24 cellular contexts compared by ENCODE assay signal in genomic region chr12:95643251-95643650, GRCh38.
DNase-seq lines count a peak whose midpoint lies in the region; ATAC-seq, FAIRE-seq and TF ChIP-seq lines count a peak whose summit lies in the region.
"Had no signal": no experiment of that assay in that cellular context is flagged by ENCODE, and none has a peak within 500 bp of the region (broad histone marks: within the 10 kb centered on the region; RNA-seq: fewer than 3 reads in every experiment).

No MANE protein-coding gene starts in this region.

- H3K4me2 ChIP-seq in A549 (no peak overlapping the region), mesenchymal stem cell (ENCODE audit: low read length, poor library complexity, severe bottlenecking) (no peak overlapping the region)
- H3K4me2 ChIP-seq: BLaER1 treated with 17β-estradiol and CSF1 and Interleukin-3, amounts not matched to agents 10 nM and 100 nM had no signal

- H3K4ac ChIP-seq in mesenchymal stem cell (ENCODE audit: low read depth in 1 of 2, low read length in 2 of 2) = no peak overlapping the region

- peak overlapping the region; percentile 5 to 72; a peak in 3 of 6 replicates for H3K27ac ChIP-seq in A549
- H3K27ac ChIP-seq in Peyer's patch = peak overlapping the region in 1 of 4 donors; percentile 13
- no peak overlapping the region for H3K27ac ChIP-seq in mesenchymal stem cell (ENCODE audit: low read length, poor library complexity, severe bottlenecking)
- H3K27ac ChIP-seq in small intestine (ENCODE audit: low read depth in 1 of 2, low read length in 1 of 2) = no peak overlapping the region
- H3K27ac ChIP-seq: BLaER1 treated with 17β-estradiol and CSF1 and Interleukin-3, amounts not matched to agents 10 nM and 100 nM; GM23248 had no signal

- H2BK15ac ChIP-seq in mesenchymal stem cell (ENCODE audit: low read depth, poor library complexity, severe bottlenecking) = no peak overlapping the region

- TF ChIP-seq POLR2A in A549 (IDR thresholded peaks at IDR 0.05; ENCODE audit: low read length) (no peak), Peyer's patch (IDR thresholded peaks at IDR 0.05) (no peak)

- H3K18ac ChIP-seq in mesenchymal stem cell (ENCODE audit: low read depth in 1 of 2, low read length in 2 of 2) = no peak overlapping the region

- no peak overlapping the region for H3K14ac ChIP-seq in mesenchymal stem cell (ENCODE audit: low read length in 2 of 2)

- H3K36me3 ChIP-seq in Peyer's patch = no peaks in the 10 kb centered on the region
- no peaks in the 10 kb centered on the region for H3K36me3 ChIP-seq in mesenchymal stem cell (ENCODE audit: control insufficient read depth in 1 of 2, insufficient read depth in 2 of 2, low read depth in 1 of 2, low read length in 2 of 2)
- no peaks in the 10 kb centered on the region for H3K36me3 ChIP-seq in small intestine (ENCODE audit: control insufficient read depth in 2 of 2, insufficient read depth in 2 of 2, low read length in 2 of 2)
- H3K36me3 ChIP-seq: BE2C; BLaER1 treated with 17β-estradiol and CSF1 and Interleukin-3, amounts not matched to agents 10 nM and 100 nM had no signal

- no peak overlapping the region for H3K23ac ChIP-seq in mesenchymal stem cell (ENCODE audit: low read length in 2 of 2)

- no peak overlapping the region for H2BK120ac ChIP-seq in mesenchymal stem cell (ENCODE audit: low read depth, low read length)

- H3K9me3 ChIP-seq in A549 = no peaks in the 10 kb centered on the region
- H3K9me3 ChIP-seq in Peyer's patch = no peaks in the 10 kb centered on the region
- H3K9me3 ChIP-seq in mesenchymal stem cell (ENCODE audit: control insufficient read depth, low read length) = no peaks in the 10 kb centered on the region
- H3K9me3 ChIP-seq in small intestine (ENCODE audit: control insufficient read depth, low read depth) = no peaks in the 10 kb centered on the region
- H3K9me3 ChIP-seq: BE2C; BLaER1 treated with 17β-estradiol and CSF1 and Interleukin-3, amounts not matched to agents 10 nM and 100 nM had no signal

- H3K4me1 ChIP-seq in A549 (peaks cover 10% of the 10 kb centered on the region), Peyer's patch (peaks cover 0 to 13% (median 0%) of the 10 kb centered on the region in 4 donors), mesenchymal stem cell (ENCODE audit: control insufficient read depth, insufficient read depth, low read depth, low read length) (peaks cover 6% of the 10 kb centered on the region), small intestine (ENCODE audit: control insufficient read depth in 2 of 2, insufficient read depth in 1 of 2, low read depth in 1 of 2, low read length in 1 of 2) (peaks cover 2 to 5% of the 10 kb centered on the region in 2 donors)

- FAIRE-seq in A549 (lab: Jason Lieb, UNC) (no peak), small intestine (lab: Jason Lieb, UNC) (no peak)
- FAIRE-seq: D721Med, GM12878, GM19239, H1 had no signal

- no peaks in the 10 kb centered on the region for H3K79me1 ChIP-seq in mesenchymal stem cell (replicated peaks; ENCODE audit: low read length, poor library complexity, severe bottlenecking)

- no peak for TF ChIP-seq EP300 in A549 (IDR thresholded peaks at IDR 0.05)

- no peak overlapping the region for H3K4me3 ChIP-seq in A549
- H3K4me3 ChIP-seq in Peyer's patch = no peak overlapping the region
- H3K4me3 ChIP-seq in mesenchymal stem cell (ENCODE audit: insufficient read depth in 1 of 2, low read depth in 1 of 2, low read length in 2 of 2) = no peak overlapping the region
- H3K4me3 ChIP-seq in small intestine (ENCODE audit: low read depth in 1 of 2, low read length in 2 of 2) = no peak overlapping the region
- H3K4me3 ChIP-seq: BLaER1 treated with 17β-estradiol and CSF1 and Interleukin-3, amounts not matched to agents 10 nM and 100 nM; GM12878; GM23248 had no signal

- peak overlapping the region; percentile 71 for H2AK5ac ChIP-seq in mesenchymal stem cell (ENCODE audit: low read length, severe bottlenecking)

- peak overlapping the region in 1 of 2 experiments; percentile 15 for H2BK12ac ChIP-seq in mesenchymal stem cell (ENCODE audit: low read length in 2 of 2)

- H3K9ac ChIP-seq in mesenchymal stem cell (ENCODE audit: low read length) = no peak overlapping the region
- H3K9ac ChIP-seq: BLaER1 treated with 17β-estradiol and CSF1 and Interleukin-3, amounts not matched to agents 10 nM and 100 nM; GM23248 had no signal

- CTCF ChIA-PET in A549 (lab: Yijun Ruan, JAX) = interaction anchor here (0.7 to 1.4 kb wide), 4 partner anchors 19 to 112 kb away, joined by 3 to 5 read pairs (median 4); no protein-coding TSS in a partner anchor

- H2AFZ ChIP-seq in mesenchymal stem cell (ENCODE audit: low read depth, low read length) = no peak overlapping the region
- H2AFZ ChIP-seq: GM23248 had no signal

- DNase-seq in A549 (ENCODE audit: low read depth in 1 of 2, low spot score in 1 of 2) = no peak
- peak in 2 of 3 donors; percentile 70 to 83 for DNase-seq in Peyer's patch
- DNase-seq in mesenchymal stem cell = no peak
- DNase-seq in small intestine = peak; percentile 86
- DNase-seq in AG08396 (ENCODE audit: low spot score) = no peak
- no peak for DNase-seq in NCI-H774 (lab: John Stamatoyannopoulos, UW)
- DNase-seq: 8988T; AML-193; CD4-positive, alpha-beta T cell; CD8-positive, alpha-beta memory T cell; DMS 273 treated with DMSO at 0.1 percent for 48 hours; DMS79; EL; GDM1; GM23248; H7; HCEC 1CT had no signal

- WGBS in A549 (ENCODE audit: missing lambda C conversion rate) = 79% methylated on average over 4 of the region's 4 CpGs
- 50% methylated on average over 1 of the region's 4 CpGs for WGBS in mesenchymal stem cell
- WGBS in small intestine, 3 donors = 23 to 62% (median 44%) methylated on average over 4 of the region's 4 CpGs

- no peak for ATAC-seq in A549
- no peak for ATAC-seq in HG03095 (IDR thresholded peaks at IDR 0.05; ENCODE audit: unreplicated experiment)
- ATAC-seq: GM12878 had no signal

- no peak overlapping the region for H4K8ac ChIP-seq in mesenchymal stem cell (ENCODE audit: low read length)

- no peak overlapping the region for H4K91ac ChIP-seq in mesenchymal stem cell (ENCODE audit: low read length)

- POLR2A ChIA-PET in A549 (lab: Yijun Ruan, JAX) = interaction anchor here (1.2 kb wide), 1 partner anchor 10 kb away, joined by 3 read pairs; no protein-coding TSS in a partner anchor

- no peak for TF ChIP-seq RAD21 in A549 (conservative IDR thresholded peaks at IDR 0.05 in 1 of 2, IDR thresholded peaks at IDR 0.05 in 1 of 2)

- H2BK5ac ChIP-seq in mesenchymal stem cell (ENCODE audit: low read depth, low read length, poor library complexity, severe bottlenecking) = no peak overlapping the region

- TF ChIP-seq CTCF in A549 (IDR thresholded peaks at IDR 0.05) = no peak
- no peak for TF ChIP-seq CTCF in Peyer's patch (IDR thresholded peaks at IDR 0.05)

- no peaks in the 10 kb centered on the region for H3K27me3 ChIP-seq in Peyer's patch
- H3K27me3 ChIP-seq in mesenchymal stem cell (ENCODE audit: control insufficient read depth in 1 of 2, insufficient read depth in 1 of 2, low read length in 2 of 2) = peaks cover 0 to 34% of the 10 kb centered on the region in 2 experiments
- no peaks in the 10 kb centered on the region for H3K27me3 ChIP-seq in small intestine (ENCODE audit: control insufficient read depth in 2 of 2, insufficient read depth in 2 of 2, low read length in 2 of 2)
- H3K27me3 ChIP-seq: BE2C; BLaER1 treated with 17β-estradiol and CSF1 and Interleukin-3, amounts not matched to agents 10 nM and 100 nM had no signal

TF ChIP-seq in A549, 52 proteins besides CTCF, POLR2A, EP300 and RAD21 (continues in another document):
- TF ChIP-seq NPAS2 (CRISPR knock-in tag; IDR thresholded peaks at IDR 0.05; ENCODE audit: borderline replicate concordance) = no peak
- TF ChIP-seq, protein P1, sequence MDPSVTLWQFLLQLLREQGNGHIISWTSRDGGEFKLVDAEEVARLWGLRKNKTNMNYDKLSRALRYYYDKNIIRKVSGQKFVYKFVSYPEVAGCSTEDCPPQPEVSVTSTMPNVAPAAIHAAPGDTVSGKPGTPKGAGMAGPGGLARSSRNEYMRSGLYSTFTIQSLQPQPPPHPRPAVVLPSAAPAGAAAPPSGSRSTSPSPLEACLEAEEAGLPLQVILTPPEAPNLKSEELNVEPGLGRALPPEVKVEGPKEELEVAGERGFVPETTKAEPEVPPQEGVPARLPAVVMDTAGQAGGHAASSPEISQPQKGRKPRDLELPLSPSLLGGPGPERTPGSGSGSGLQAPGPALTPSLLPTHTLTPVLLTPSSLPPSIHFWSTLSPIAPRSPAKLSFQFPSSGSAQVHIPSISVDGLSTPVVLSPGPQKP (IDR thresholded peaks at IDR 0.05; ENCODE audit: low read depth, low read length) = no peak
- TF ChIP-seq ESRRA (IDR thresholded peaks at IDR 0.05; ENCODE audit: borderline replicate concordance, low read length) = no peak
- no peak for TF ChIP-seq JUN (IDR thresholded peaks at IDR 0.05)
- TF ChIP-seq RNF2 (IDR thresholded peaks at IDR 0.05; ENCODE audit: borderline replicate concordance, low read depth) = no peak
- no peak for TF ChIP-seq FOSB (CRISPR knock-in tag; IDR thresholded peaks at IDR 0.05)
- TF ChIP-seq EHMT2 (IDR thresholded peaks at IDR 0.05; ENCODE audit: low read depth) = no peak
- no peak for TF ChIP-seq REST (IDR thresholded peaks at IDR 0.05)
- no peak for TF ChIP-seq KDM5A (IDR thresholded peaks at IDR 0.05)
- TF ChIP-seq JUNB (IDR thresholded peaks at IDR 0.05) = no peak

Comparison
In these comparisons a context has a peak if more than half of its experiments do, and no peak if none do; other contexts are left out.
1. DNase-seq: peak in Peyer's patch (2 of 3) and small intestine (single experiment); none in A549 (0 of 2), mesenchymal stem cell (single experiment), AG08396 (single experiment) and NCI-H774 (single experiment).
2. H3K27ac ChIP-seq: peak in A549 (2 of 2); none in mesenchymal stem cell (single experiment) and small intestine (0 of 2).